8 cellular contexts compared by ENCODE assay signal in the genomic region with DNA sequence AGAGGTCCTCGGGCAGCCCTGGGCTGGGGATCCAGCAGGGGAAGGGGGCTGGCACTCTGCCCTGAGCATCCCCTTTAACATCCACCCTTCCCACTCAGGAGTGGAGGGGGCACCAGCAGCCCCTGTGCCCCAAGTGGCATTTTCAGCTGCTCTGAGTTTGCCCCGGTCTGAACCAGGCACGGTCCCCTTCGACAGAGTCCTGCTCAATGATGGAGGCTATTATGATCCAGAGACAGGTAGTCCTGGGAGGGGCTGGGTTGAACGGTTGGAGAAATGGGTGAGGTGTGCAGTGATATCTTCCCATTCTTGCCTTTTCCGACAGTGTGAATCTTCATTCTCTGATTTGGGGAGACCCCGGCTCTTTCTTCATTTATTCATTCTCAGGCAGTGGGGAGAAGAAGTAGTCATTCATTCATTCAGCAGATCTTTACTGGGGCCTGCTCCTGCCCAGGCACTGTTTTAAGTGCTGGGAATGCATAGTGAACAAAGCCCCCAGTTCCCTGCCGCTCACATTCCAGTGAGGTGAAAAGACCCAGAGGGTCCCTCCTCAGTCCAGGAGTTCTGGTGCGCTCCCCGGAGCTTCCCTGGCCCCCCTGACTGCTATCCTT. TPM values are rescaled to one million over a fixed set of nuclear protein-coding genes. Genes with fewer than 3 reads are reported as not detected.
DNase-seq lines count a peak whose midpoint lies in the region; ATAC-seq and TF ChIP-seq lines count a peak whose summit lies in the region.

No MANE protein-coding gene starts in this region.

- peaks cover 42% of the 10 kb centered on the region for H3K4me1 ChIP-seq in CD8-positive, alpha-beta memory T cell (ENCODE audit: insufficient read depth, low read length)
- peaks cover 4% of the 10 kb centered on the region for H3K4me1 ChIP-seq in RWPE2 (ENCODE audit: insufficient read depth, poor library complexity, severe bottlenecking)
- H3K4me1 ChIP-seq in esophagus squamous epithelium: peaks cover 31 to 70% (median 33%) of the 10 kb centered on the region in 3 donors
- H3K4me1 ChIP-seq in ovary (ENCODE audit: insufficient read depth): peaks cover 14% of the 10 kb centered on the region

- 68 to 79% methylated on average over 3 to 5 of the region's 10 CpGs for WGBS in esophagus squamous epithelium, 2 donors
- WGBS in ovary, 3 donors: 47 to 56% (median 50%) methylated on average over 10 of the region's 10 CpGs

- TF ChIP-seq CTCF in RWPE2 (IDR thresholded peaks at IDR 0.05; ENCODE audit: poor library complexity, severe bottlenecking): no peak
- no peak for TF ChIP-seq CTCF in esophagus squamous epithelium (IDR thresholded peaks at IDR 0.05)
- TF ChIP-seq CTCF in ovary (IDR thresholded peaks at IDR 0.05): no peak

- TF ChIP-seq POLR2A in esophagus squamous epithelium (IDR thresholded peaks at IDR 0.05): no peak
- no peak for TF ChIP-seq POLR2A in ovary (IDR thresholded peaks at IDR 0.05)

- no peaks in the 10 kb centered on the region for H3K27me3 Mint-ChIP-seq in CD8-positive, alpha-beta memory T cell

- peaks cover 26 to 33% (median 32%) of the 10 kb centered on the region in 3 donors for H3K4me1 Mint-ChIP-seq in CD8-positive, alpha-beta memory T cell

- no peak for ATAC-seq in RWPE2 (ENCODE audit: low read depth)
- ATAC-seq in GM21447 (IDR thresholded peaks at IDR 0.05; ENCODE audit: unreplicated experiment): no peak

- H3K27me3 ChIP-seq in CD8-positive, alpha-beta memory T cell (ENCODE audit: insufficient read depth, low read length, poor library complexity, severe bottlenecking): no peaks in the 10 kb centered on the region
- H3K27me3 ChIP-seq in RWPE2 (ENCODE audit: insufficient read depth, poor library complexity, severe bottlenecking): no peaks in the 10 kb centered on the region
- H3K27me3 ChIP-seq in esophagus squamous epithelium: no peaks in the 10 kb centered on the region
- no peaks in the 10 kb centered on the region for H3K27me3 ChIP-seq in ovary

- TF ChIP-seq EP300 in ovary (IDR thresholded peaks at IDR 0.05): no peak

- no peaks in the 10 kb centered on the region for H3K36me3 Mint-ChIP-seq in CD8-positive, alpha-beta memory T cell

- CTCF ChIA-PET in CD8-positive, alpha-beta memory T cell (lab: Charles Lee): interaction anchor here (1.0 to 3.8 kb wide), 4 partner anchors 16 to 208 kb away, joined by 3 to 16 read pairs (median 9); a partner anchor contains a TSS

- no peaks in the 10 kb centered on the region for H3K9me3 Mint-ChIP-seq in CD8-positive, alpha-beta memory T cell

- H3K27ac ChIP-seq in CD8-positive, alpha-beta memory T cell (ENCODE audit: low read depth, low read length): peak overlapping the region; percentile 75
- H3K27ac ChIP-seq in RWPE2 (ENCODE audit: poor library complexity, severe bottlenecking): peak overlapping the region; percentile 47
- H3K27ac ChIP-seq in esophagus squamous epithelium: peak overlapping the region; percentile 86 to 96 (median 90)
- H3K27ac ChIP-seq in ovary: peak overlapping the region in 1 of 2 donors; percentile 70

- POLR2A ChIA-PET in CD8-positive, alpha-beta memory T cell (lab: Charles Lee): interaction anchor here (1.2 to 3.8 kb wide), 3 partner anchors 10 to 34 kb away, joined by 4 to 24 read pairs (median 6); a partner anchor contains a TSS

- no peaks in the 10 kb centered on the region for H3K9me3 ChIP-seq in CD8-positive, alpha-beta memory T cell (ENCODE audit: low read length)
- H3K9me3 ChIP-seq in RWPE2 (ENCODE audit: severe bottlenecking): no peaks in the 10 kb centered on the region
- no peaks in the 10 kb centered on the region for H3K9me3 ChIP-seq in esophagus squamous epithelium
- H3K9me3 ChIP-seq in ovary: no peaks in the 10 kb centered on the region

- DNase-seq in CD8-positive, alpha-beta memory T cell: no peak
- DNase-seq in RWPE2 (ENCODE audit: low spot score): no peak
- no peak for DNase-seq in esophagus squamous epithelium (lab: John Stamatoyannopoulos, UW)
- peak in 1 of 5 donors; percentile 58 for DNase-seq in ovary
- DNase-seq in globus pallidus (ENCODE audit: low spot score): no peak
- no peak for DNase-seq in DMS79 treated with DMSO at 0.1 percent for 48 hours (lab: John Stamatoyannopoulos, UW)
- no peak for DNase-seq in NCI-H2029 treated with DMSO at 0.1 percent for 48 hours (lab: John Stamatoyannopoulos, UW)

- no peaks in the 10 kb centered on the region for H3K36me3 ChIP-seq in CD8-positive, alpha-beta memory T cell (ENCODE audit: insufficient read depth, low read length)
- H3K36me3 ChIP-seq in RWPE2 (ENCODE audit: low read depth) (no peaks in the 10 kb centered on the region), esophagus squamous epithelium (no peaks in the 10 kb centered on the region), ovary (no peaks in the 10 kb centered on the region)

- peak overlapping the region; percentile 60 for H3K4me3 ChIP-seq in CD8-positive, alpha-beta memory T cell (ENCODE audit: low read length)
- peak overlapping the region; percentile 53 for H3K4me3 ChIP-seq in RWPE2 (ENCODE audit: severe bottlenecking)
- H3K4me3 ChIP-seq in esophagus squamous epithelium: peak overlapping the region; percentile 59 to 75 (median 72)
- peak overlapping the region; percentile 61 for H3K4me3 ChIP-seq in ovary

- H3K27ac Mint-ChIP-seq in CD8-positive, alpha-beta memory T cell: peak overlapping the region; percentile 8 to 87 (median 64)

- intact Hi-C loops in esophagus squamous epithelium (cut with DNase I): loop anchor here (5.0 kb wide), 1 partner anchor 123 kb away; no protein-coding TSS in a partner anchor
- intact Hi-C loops in ovary (cut with DNase I): loop anchor here (5.0 to 10.0 kb wide), 4 partner anchors 33 to 110 kb away; a partner anchor contains a TSS

- peak overlapping the region; percentile 58 to 94 (median 76) for H3K4me3 Mint-ChIP-seq in CD8-positive, alpha-beta memory T cell

RNA-seq across cellular contexts. Expression of a gene that starts 1.4 kb away (rescaled TPM):
- total RNA-seq in CD8-positive, alpha-beta memory T cell: 10 to 100 TPM; 14.5 to 17.8 TPM
- 6.5 TPM for polyA plus RNA-seq in CD8-positive, alpha-beta memory T cell
- total RNA-seq in esophagus squamous epithelium: 1 to 10 TPM; 1.3 to 1.9 (median 1.4) TPM
- 10 to 100 TPM in 1 of 7 donors, 1 to 10 TPM in 6; 1.3 to 10.7 (median 8.0) TPM for total RNA-seq in ovary
- 1 to 10 TPM; 2.7 to 3.9 TPM for polyA plus RNA-seq in ovary

RNA-seq across cellular contexts. Expression of a gene that starts 6.8 kb away (rescaled TPM):
- total RNA-seq in CD8-positive, alpha-beta memory T cell: under 1 TPM; 0.79 to 0.89 TPM
- 0.85 TPM for polyA plus RNA-seq in CD8-positive, alpha-beta memory T cell
- total RNA-seq in esophagus squamous epithelium: 10 to 100 TPM in 2 of 4 donors, 1 to 10 TPM in 2; 6.2 to 27.8 (median 9.9) TPM
- total RNA-seq in ovary: 100 to 1,000 TPM; 121 to 321 (median 264) TPM
- polyA plus RNA-seq in ovary: 100 to 1,000 TPM in 1 of 2 donors, 1 to 10 TPM in 1; 8.6 to 177 TPM

RNA-seq across cellular contexts. Expression of a gene that starts 13.7 kb away (rescaled TPM):
- total RNA-seq in CD8-positive, alpha-beta memory T cell: 100 to 1,000 TPM; 346 to 353 TPM
- 907 TPM for polyA plus RNA-seq in CD8-positive, alpha-beta memory T cell
- total RNA-seq in esophagus squamous epithelium (100 to 1,000 TPM; 149 to 242 (median 193) TPM), ovary (100 to 1,000 TPM; 201 to 319 (median 264) TPM)
- polyA plus RNA-seq in ovary: 100 to 1,000 TPM; 379 to 588 TPM

RNA-seq across cellular contexts. Expression of a gene that starts 33.7 kb away (rescaled TPM):
- 10 to 100 TPM; 16.0 to 17.3 TPM for total RNA-seq in CD8-positive, alpha-beta memory T cell
- 11.5 TPM for polyA plus RNA-seq in CD8-positive, alpha-beta memory T cell
- total RNA-seq in esophagus squamous epithelium: 10 to 100 TPM in 2 of 4 donors, 1 to 10 TPM in 2; 4.7 to 12.4 (median 9.6) TPM
- 10 to 100 TPM; 11.7 to 26.9 (median 23.9) TPM for total RNA-seq in ovary
- 10 to 100 TPM; 17.6 to 24.8 TPM for polyA plus RNA-seq in ovary

RNA-seq across cellular contexts. Expression of a gene that starts 33.8 kb away (rescaled TPM):
- 1 to 10 TPM; 2.7 to 3.5 TPM for total RNA-seq in CD8-positive, alpha-beta memory T cell
- polyA plus RNA-seq in CD8-positive, alpha-beta memory T cell: 0.17 TPM
- total RNA-seq in esophagus squamous epithelium (1 to 10 TPM; 2.6 to 6.1 (median 3.9) TPM), ovary (10 to 100 TPM in 5 of 7 donors, 1 to 10 TPM in 2; 7.9 to 23.9 (median 17.6) TPM)
- polyA plus RNA-seq in ovary: 1 to 10 TPM; 7.9 to 9.5 TPM

Comparison
In these comparisons a context has a peak if more than half of its experiments do, and no peak if none do; other contexts are left out.
1. RNA of a gene that starts 6.8 kb away (total RNA-seq): 121 to 321 TPM in ovary; 6.2 to 27.8 TPM in esophagus squamous epithelium and 0.79 to 0.89 TPM in CD8-positive, alpha-beta memory T cell; every median in the first group is over 4 times any median in the second.
2. Peak in every context shown above with its lines, with median percentiles within 50 percentile points of each other: H3K4me3 ChIP-seq.